In the genomic region with DNA sequence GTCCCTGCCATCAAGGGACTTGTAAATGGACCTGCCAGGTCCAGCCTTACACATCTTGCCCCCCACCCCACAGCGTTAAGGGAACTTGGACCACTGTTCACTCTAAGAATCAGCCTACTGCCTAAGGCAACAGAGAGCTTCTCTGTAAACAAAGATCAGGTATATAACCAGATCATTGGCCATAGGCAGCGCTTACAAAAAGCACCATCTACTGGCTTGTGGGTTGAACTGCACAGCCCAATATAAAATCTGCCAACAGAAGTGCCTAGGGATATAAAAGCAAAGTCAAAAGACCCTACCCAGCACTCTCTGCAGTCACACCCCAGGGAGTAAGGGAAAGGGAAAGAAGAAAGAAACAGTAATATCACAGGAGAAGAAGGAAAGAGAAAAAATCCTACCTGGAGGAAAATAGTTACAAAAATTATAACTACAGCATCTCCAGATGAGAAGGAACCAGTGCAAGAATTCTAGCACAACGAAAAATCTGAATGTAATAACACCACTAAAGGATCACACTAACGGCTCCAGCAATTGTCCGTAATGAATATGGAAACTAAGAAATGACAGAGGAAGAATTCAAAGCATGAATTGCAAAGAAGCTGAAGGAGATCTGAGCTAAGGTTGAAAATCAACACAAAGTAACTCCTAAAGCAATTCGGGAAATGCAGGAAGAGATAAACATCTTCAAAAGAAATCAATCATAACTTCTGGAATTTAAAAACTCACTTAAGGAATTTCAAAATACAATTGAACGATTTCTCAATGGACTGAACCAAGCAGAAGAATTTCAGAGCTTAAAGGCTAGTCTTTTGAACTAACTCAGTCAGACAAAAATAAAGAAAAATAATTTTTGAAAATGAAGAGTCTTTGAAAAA, we compare ENCODE assay signal across 1 cellular context.
TF ChIP-seq lines count a peak whose summit lies in the region.

No MANE protein-coding gene starts in this region.

TF ChIP-seq in GM12878, 131 proteins besides CTCF, POLR2A, EP300 and RAD21 (continued from another document):
- TF ChIP-seq, protein P1, sequence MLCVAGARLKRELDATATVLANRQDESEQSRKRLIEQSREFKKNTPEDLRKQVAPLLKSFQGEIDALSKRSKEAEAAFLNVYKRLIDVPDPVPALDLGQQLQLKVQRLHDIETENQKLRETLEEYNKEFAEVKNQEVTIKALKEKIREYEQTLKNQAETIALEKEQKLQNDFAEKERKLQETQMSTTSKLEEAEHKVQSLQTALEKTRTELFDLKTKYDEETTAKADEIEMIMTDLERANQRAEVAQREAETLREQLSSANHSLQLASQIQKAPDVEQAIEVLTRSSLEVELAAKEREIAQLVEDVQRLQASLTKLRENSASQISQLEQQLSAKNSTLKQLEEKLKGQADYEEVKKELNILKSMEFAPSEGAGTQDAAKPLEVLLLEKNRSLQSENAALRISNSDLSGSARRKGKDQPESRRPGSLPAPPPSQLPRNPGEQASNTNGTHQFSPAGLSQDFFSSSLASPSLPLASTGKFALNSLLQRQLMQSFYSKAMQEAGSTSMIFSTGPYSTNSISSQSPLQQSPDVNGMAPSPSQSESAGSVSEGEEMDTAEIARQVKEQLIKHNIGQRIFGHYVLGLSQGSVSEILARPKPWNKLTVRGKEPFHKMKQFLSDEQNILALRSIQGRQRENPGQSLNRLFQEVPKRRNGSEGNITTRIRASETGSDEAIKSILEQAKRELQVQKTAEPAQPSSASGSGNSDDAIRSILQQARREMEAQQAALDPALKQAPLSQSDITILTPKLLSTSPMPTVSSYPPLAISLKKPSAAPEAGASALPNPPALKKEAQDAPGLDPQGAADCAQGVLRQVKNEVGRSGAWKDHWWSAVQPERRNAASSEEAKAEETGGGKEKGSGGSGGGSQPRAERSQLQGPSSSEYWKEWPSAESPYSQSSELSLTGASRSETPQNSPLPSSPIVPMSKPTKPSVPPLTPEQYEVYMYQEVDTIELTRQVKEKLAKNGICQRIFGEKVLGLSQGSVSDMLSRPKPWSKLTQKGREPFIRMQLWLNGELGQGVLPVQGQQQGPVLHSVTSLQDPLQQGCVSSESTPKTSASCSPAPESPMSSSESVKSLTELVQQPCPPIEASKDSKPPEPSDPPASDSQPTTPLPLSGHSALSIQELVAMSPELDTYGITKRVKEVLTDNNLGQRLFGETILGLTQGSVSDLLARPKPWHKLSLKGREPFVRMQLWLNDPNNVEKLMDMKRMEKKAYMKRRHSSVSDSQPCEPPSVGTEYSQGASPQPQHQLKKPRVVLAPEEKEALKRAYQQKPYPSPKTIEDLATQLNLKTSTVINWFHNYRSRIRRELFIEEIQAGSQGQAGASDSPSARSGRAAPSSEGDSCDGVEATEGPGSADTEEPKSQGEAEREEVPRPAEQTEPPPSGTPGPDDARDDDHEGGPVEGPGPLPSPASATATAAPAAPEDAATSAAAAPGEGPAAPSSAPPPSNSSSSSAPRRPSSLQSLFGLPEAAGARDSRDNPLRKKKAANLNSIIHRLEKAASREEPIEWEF (IDR thresholded peaks at IDR 0.05; ENCODE audit: insufficient replicate concordance, low read depth, low read length), result no peak
- TF ChIP-seq NBN (IDR thresholded peaks at IDR 0.05) (no peak), MXI1 (IDR thresholded peaks at IDR 0.05; ENCODE audit: low read depth, low read length) (0 out of 2 replicates have a peak, but pooled peaks have one; percentile 24), RELA (IDR thresholded peaks at IDR 0.05; ENCODE audit: borderline replicate concordance, partially characterized antibody) (no peak), TBL1XR1 (IDR thresholded peaks at IDR 0.05; ENCODE audit: low read depth, low read length) (no peak), SMC3 (IDR thresholded peaks at IDR 0.05; ENCODE audit: borderline replicate concordance, low read length) (peak; percentile 87)
